Comparison of ENCODE assay signal across 9 cellular contexts in genomic region chr12:94297876-94298520, GRCh38.
"Had no signal": no experiment of that assay in that cellular context is flagged by ENCODE, and none has a peak within 500 bp of the region (broad histone marks: within the 10 kb centered on the region; RNA-seq: fewer than 3 reads in every experiment).

No MANE protein-coding gene starts in this region.

- H3K27me3 ChIP-seq: tibial nerve had no signal

- H3K27ac Mint-ChIP-seq: activated CD8-positive, alpha-beta memory T cell treated with anti-CD3 and anti-CD28 coated beads, Interleukin-2, amount 10 ng/mL, durations not matched to agents 7 days and 5 days; activated T-cell treated with anti-CD3 and anti-CD28 coated beads, Interleukin-2, amount 50 U/mL, for 72 hours had no signal

- H3K27ac ChIP-seq: tibial nerve had no signal

- DNase-seq: activated CD4-positive, alpha-beta T cell treated with anti-CD3 and anti-CD28 coated beads, Interleukin-2, amount 50 U/mL, for 4 hours; activated CD8-positive, alpha-beta memory T cell treated with anti-CD3 and anti-CD28 coated beads, Interleukin-2, amount 10 ng/mL, durations not matched to agents 7 days and 5 days; activated T-cell treated with anti-CD3 and anti-CD28 coated beads, Interleukin-2, amount 50 U/mL, for 72 hours; hippocampal formation; mammary epithelial cell; SHP77 had no signal

- H3K4me3 Mint-ChIP-seq: activated CD8-positive, alpha-beta memory T cell treated with anti-CD3 and anti-CD28 coated beads, Interleukin-2, amount 10 ng/mL, durations not matched to agents 7 days and 5 days; activated T-cell treated with anti-CD3 and anti-CD28 coated beads, Interleukin-2, amount 50 U/mL, for 72 hours had no signal

- ATAC-seq: activated CD4-positive, CD25-positive, alpha-beta regulatory T cell treated with anti-CD3 and anti-CD28 coated beads, Interleukin-2, amount 50 U/mL, for 24 hours; activated CD8-positive, alpha-beta memory T cell treated with anti-CD3 and anti-CD28 coated beads, Interleukin-2, amount 10 ng/mL, durations not matched to agents 7 days and 5 days; activated T-cell treated with anti-CD3 and anti-CD28 coated beads, Interleukin-2, amount 50 U/mL, for 72 hours had no signal

- H3K27me3 Mint-ChIP-seq: activated CD8-positive, alpha-beta memory T cell treated with anti-CD3 and anti-CD28 coated beads, Interleukin-2, amount 10 ng/mL, durations not matched to agents 7 days and 5 days had no signal

- H3K4me1 ChIP-seq: tibial nerve had no signal

- H3K9me3 ChIP-seq: tibial nerve had no signal

- H3K4me3 ChIP-seq: tibial nerve had no signal

- FAIRE-seq: colon had no signal
